9 cellular contexts compared by ENCODE assay signal in genomic region chr9:738209-738915, GRCh38.
DNase-seq lines count a peak whose midpoint lies in the region; ATAC-seq and TF ChIP-seq lines count a peak whose summit lies in the region.
"Had no signal": no experiment of that assay in that cellular context is flagged by ENCODE, and none has a peak within 500 bp of the region (broad histone marks: within the 10 kb centered on the region; RNA-seq: fewer than 3 reads in every experiment).

No MANE protein-coding gene starts in this region.

- H3K79me2 ChIP-seq in osteoblast (ENCODE audit: insufficient read depth, low read length), result no peaks in the 10 kb centered on the region
- H3K79me2 ChIP-seq: parathyroid adenoma had no signal

- H3K27ac ChIP-seq in Peyer's patch (peak overlapping the region; percentile 18 to 79 (median 41)), osteoblast (ENCODE audit: low read depth, low read length) (peak overlapping the region; percentile 93)
- H3K27ac ChIP-seq: parathyroid adenoma had no signal

- peaks cover 0 to 79% (median 0%) of the 10 kb centered on the region in 3 donors for H3K36me3 ChIP-seq in Peyer's patch
- H3K36me3 ChIP-seq in osteoblast (ENCODE audit: insufficient read depth, low read length), result peaks cover 76% of the 10 kb centered on the region

- no peak for ATAC-seq in stimulated activated effector memory CD8-positive, alpha-beta T cell treated with anti-CD3 and anti-CD28 coated beads, Interleukin-12 subunit alpha, Interleukin-12 subunit beta, amount 100 ng/mL, for 72 hours

- H3K4me3 ChIP-seq in Peyer's patch (no peak overlapping the region), osteoblast (ENCODE audit: insufficient read depth, low read length) (no peak overlapping the region)

- H3K9me3 ChIP-seq in Peyer's patch, result no peaks in the 10 kb centered on the region
- H3K9me3 ChIP-seq in osteoblast (ENCODE audit: low read depth, low read length), result no peaks in the 10 kb centered on the region

- H2AFZ ChIP-seq in osteoblast (ENCODE audit: low read length), result peak overlapping the region; percentile 52
- H2AFZ ChIP-seq: parathyroid adenoma had no signal

- TF ChIP-seq CTCF in Peyer's patch (IDR thresholded peaks at IDR 0.05), result no peak
- no peak for TF ChIP-seq CTCF in osteoblast (IDR thresholded peaks at IDR 0.05; ENCODE audit: extremely low read depth, low read depth, low read length)

- no peaks in the 10 kb centered on the region for H3K4me1 ChIP-seq in Peyer's patch
- peaks cover 40% of the 10 kb centered on the region for H3K4me1 ChIP-seq in osteoblast (ENCODE audit: insufficient read depth, low read length)
- H3K4me1 ChIP-seq: parathyroid adenoma had no signal

- H3K27ac Mint-ChIP-seq in stimulated activated effector memory CD8-positive, alpha-beta T cell treated with anti-CD3 and anti-CD28 coated beads, Interleukin-12 subunit alpha, Interleukin-12 subunit beta, amount 100 ng/mL, for 72 hours, result no peak overlapping the region

- H3K27me3 ChIP-seq in Peyer's patch, result no peaks in the 10 kb centered on the region
- H3K27me3 ChIP-seq in osteoblast (ENCODE audit: insufficient read depth, low read length), result no peaks in the 10 kb centered on the region

- no peaks in the 10 kb centered on the region for H3K36me3 Mint-ChIP-seq in stimulated activated effector memory CD8-positive, alpha-beta T cell treated with anti-CD3 and anti-CD28 coated beads, Interleukin-12 subunit alpha, Interleukin-12 subunit beta, amount 100 ng/mL, for 72 hours

- no peaks in the 10 kb centered on the region for H3K9me3 Mint-ChIP-seq in stimulated activated effector memory CD8-positive, alpha-beta T cell treated with anti-CD3 and anti-CD28 coated beads, Interleukin-12 subunit alpha, Interleukin-12 subunit beta, amount 100 ng/mL, for 72 hours

- no peaks in the 10 kb centered on the region for H3K4me1 Mint-ChIP-seq in stimulated activated effector memory CD8-positive, alpha-beta T cell treated with anti-CD3 and anti-CD28 coated beads, Interleukin-12 subunit alpha, Interleukin-12 subunit beta, amount 100 ng/mL, for 72 hours

- peak; percentile 65 for DNase-seq in AG08396 (ENCODE audit: low spot score)
- DNase-seq in Peyer's patch, result no peak
- peak; percentile 81 for DNase-seq in fibroblast of gingiva (ENCODE audit: low read depth)
- peak; percentile 97 for DNase-seq in osteoblast (ENCODE audit: insufficient read length, low spot score, missing footprints)
- no peak for DNase-seq in Kasumi-1 (lab: John Stamatoyannopoulos, UW)
- no peak for DNase-seq in stimulated activated effector memory CD8-positive, alpha-beta T cell treated with anti-CD3 and anti-CD28 coated beads, Interleukin-12 subunit alpha, Interleukin-12 subunit beta, amount 100 ng/mL, for 72 hours (ENCODE audit: low spot score in 2 of 2)
- no peak for DNase-seq in NCI-H748 treated with DMSO at 0.1 percent for 48 hours (lab: John Stamatoyannopoulos, UW)
- no peak for DNase-seq in SHP77 (lab: John Stamatoyannopoulos, UW)

- peak overlapping the region; percentile 61 for H3K4me2 ChIP-seq in osteoblast (ENCODE audit: insufficient read depth, low read length)

- no peak for TF ChIP-seq POLR2A in Peyer's patch (IDR thresholded peaks at IDR 0.05)

- H4K20me1 ChIP-seq in osteoblast (ENCODE audit: insufficient read depth, low read length), result no peaks in the 10 kb centered on the region

- H3K4me3 Mint-ChIP-seq in stimulated activated effector memory CD8-positive, alpha-beta T cell treated with anti-CD3 and anti-CD28 coated beads, Interleukin-12 subunit alpha, Interleukin-12 subunit beta, amount 100 ng/mL, for 72 hours, result no peak overlapping the region

Comparison
In these comparisons a context has a peak if more than half of its experiments do, and no peak if none do; other contexts are left out.
1. DNase-seq: peak in AG08396 (single experiment), fibroblast of gingiva (single experiment) and osteoblast (single experiment); none in Peyer's patch (0 of 3), Kasumi-1 (0 of 2), stimulated activated effector memory CD8-positive, alpha-beta T cell treated with anti-CD3 and anti-CD28 coated beads, Interleukin-12 subunit alpha, Interleukin-12 subunit beta, amount 100 ng/mL, for 72 hours (0 of 2), NCI-H748 treated with DMSO at 0.1 percent for 48 hours (single experiment) and SHP77 (0 of 2).